ENCODE assay signal across 8 cellular contexts in genomic region chr2:54669677-54670484, GRCh38. TPM values are rescaled to one million over a fixed set of nuclear protein-coding genes. Genes with fewer than 3 reads are reported as not detected.
DNase-seq lines count a peak whose midpoint lies in the region; ATAC-seq, FAIRE-seq and TF ChIP-seq lines count a peak whose summit lies in the region.
"Had no signal": no experiment of that assay in that cellular context is flagged by ENCODE, and none has a peak within 500 bp of the region (broad histone marks: within the 10 kb centered on the region; RNA-seq: fewer than 3 reads in every experiment).

No MANE protein-coding gene starts in this region.

- peak overlapping the region in 1 of 2 donors; percentile 96 for H3K27ac ChIP-seq in testis

- 66 to 67% methylated on average over 7 of the region's 7 CpGs for WGBS in testis, 2 donors

- no peak for TF ChIP-seq CTCF in testis (IDR thresholded peaks at IDR 0.05)

- FAIRE-seq in HTR-8/SVneo (lab: Jason Lieb, UNC): no peak

- intact Hi-C loops in testis (cut with DNase I; ENCODE audit: low total_unique reads): no loop called here

- no peak for ATAC-seq in GM21529 (IDR thresholded peaks at IDR 0.05; ENCODE audit: unreplicated experiment)

- no peak overlapping the region for H3K4me3 ChIP-seq in testis

- no peaks in the 10 kb centered on the region for H3K9me3 ChIP-seq in testis

- no peaks in the 10 kb centered on the region for H3K27me3 ChIP-seq in testis

- DNase-seq in HTR-8/SVneo (ENCODE audit: insufficient read length, low spot score) (peak; percentile 56), amniotic epithelial cell (ENCODE audit: low read depth) (peak; percentile 97), iris pigment epithelial cell (ENCODE audit: low read depth) (peak; percentile 85), testis (peak; percentile 59), NCI-H510A (lab: John Stamatoyannopoulos, UW) (no peak)
- no peak for DNase-seq in stimulated activated CD4-positive, alpha-beta T cell treated with anti-CD3 and anti-CD28 coated beads, Interleukin-12 subunit alpha, Interleukin-12 subunit beta, amount 100 ng/mL, for 4 hours
- DNase-seq: activated T-cell treated with anti-CD3 and anti-CD28 coated beads for 4 hours had no signal

- TF ChIP-seq POLR2A in testis (IDR thresholded peaks at IDR 0.05): no peak

- H3K4me1 ChIP-seq in testis: peaks cover 43% of the 10 kb centered on the region

- no peaks in the 10 kb centered on the region for H3K36me3 ChIP-seq in testis (ENCODE audit: low read depth, missing control alignments)

RNA-seq across cellular contexts. Expression of gene EML6, which starts 53.6 kb away (rescaled TPM):
- 10 to 100 TPM; 12.1 to 17.3 TPM for total RNA-seq in testis
- polyA plus RNA-seq in testis (ENCODE audit: insufficient read depth, low read depth, low replicate concordance): 7.6 TPM

Comparison
In these comparisons a context has a peak if more than half of its experiments do, and no peak if none do; other contexts are left out.
1. DNase-seq: peak in HTR-8/SVneo (single experiment), amniotic epithelial cell (single experiment), iris pigment epithelial cell (single experiment) and testis (single experiment); none in stimulated activated CD4-positive, alpha-beta T cell treated with anti-CD3 and anti-CD28 coated beads, Interleukin-12 subunit alpha, Interleukin-12 subunit beta, amount 100 ng/mL, for 4 hours (single experiment) and NCI-H510A (single experiment).